In genomic region chr11:66591175-66591574, GRCh38 we compare ENCODE assay signal across 25 cellular contexts. TPM values are rescaled to one million over a fixed set of nuclear protein-coding genes. Genes with fewer than 3 reads are reported as not detected.
DNase-seq lines count a peak whose midpoint lies in the region; ATAC-seq, FAIRE-seq and TF ChIP-seq lines count a peak whose summit lies in the region.
"Had no signal": no experiment of that assay in that cellular context is flagged by ENCODE, and none has a peak within 500 bp of the region (broad histone marks: within the 10 kb centered on the region; RNA-seq: fewer than 3 reads in every experiment).

No MANE protein-coding gene starts in this region.

- DNase-seq in natural killer cell (no peak), HuH-7.5 (ENCODE audit: low spot score) (peak; percentile 86), HepG2 (ENCODE audit: low spot score) (peak; percentile 58), type B pancreatic cell (ENCODE audit: extremely low spot score, unreplicated experiment) (no peak), NCI-H526 (lab: John Stamatoyannopoulos, UW) (no peak)
- DNase-seq in natural killer cell treated with Interleukin-12 subunit alpha and Interleukin-12 subunit beta and Interleukin-15 and Interleukin-18, amount 100 ng/mL, for 72 hours (ENCODE audit: low spot score): no peak
- DNase-seq: 8988T; C1 segment of cervical spinal cord; Calu3; CD8-positive, alpha-beta T cell; DMS153; DND-41; GOT3; HCEC 1CT; NCI-H1092; NCI-H1436; NCI-H2029; NCI-H446 treated with DMSO at 0.1 percent for 48 hours; NCI-H526 treated with DMSO at 0.1 percent for 48 hours; SHP77; T-cell had no signal

- no peaks in the 10 kb centered on the region for H3K36me3 Mint-ChIP-seq in natural killer cell
- no peaks in the 10 kb centered on the region for H3K36me3 Mint-ChIP-seq in natural killer cell treated with Interleukin-12 subunit alpha and Interleukin-12 subunit beta and Interleukin-15 and Interleukin-18, amount 100 ng/mL, for 72 hours
- no peaks in the 10 kb centered on the region for H3K36me3 Mint-ChIP-seq in stimulated activated memory B cell treated with anti-CD40 and anti-IgM and Interleukin-4, amounts not matched to agents 10 μg/mL and 1 μg/mL and 100 μg/mL, for 72 hours
- no peaks in the 10 kb centered on the region for H3K36me3 Mint-ChIP-seq in type B pancreatic cell
- H3K36me3 Mint-ChIP-seq: T-cell had no signal

- H3K27ac Mint-ChIP-seq in natural killer cell (peak overlapping the region; percentile 98 to 100), type B pancreatic cell (no peak overlapping the region)
- H3K27ac Mint-ChIP-seq in natural killer cell treated with Interleukin-12 subunit alpha and Interleukin-12 subunit beta and Interleukin-15 and Interleukin-18, amount 100 ng/mL, for 72 hours: no peak overlapping the region
- H3K27ac Mint-ChIP-seq in stimulated activated memory B cell treated with anti-CD40 and anti-IgM and Interleukin-4, amounts not matched to agents 10 μg/mL and 1 μg/mL and 100 μg/mL, for 72 hours: peak overlapping the region; percentile 97
- H3K27ac Mint-ChIP-seq: CD8-positive, alpha-beta T cell; T-cell had no signal

- no peak for TF ChIP-seq CTCF in natural killer cell (IDR thresholded peaks at IDR 0.05)
- no peak for TF ChIP-seq CTCF in HepG2 (CRISPR knock-in tag; IDR thresholded peaks at IDR 0.05)
- no peak for TF ChIP-seq CTCF in type B pancreatic cell (conservative IDR thresholded peaks at IDR 0.05)

- no peaks in the 10 kb centered on the region for H3K36me3 ChIP-seq in HepG2 (replicated peaks in 1 of 2; ENCODE audit: control insufficient read depth in 1 of 2, insufficient read depth in 2 of 2, low read length in 2 of 2)

- no peak for FAIRE-seq in HepG2 (lab: Jason Lieb, UNC)

- 0% methylated on average over 2 of the region's 2 CpGs for WGBS in HepG2 (ENCODE audit: low lambda C conversion rate)

- no peaks in the 10 kb centered on the region for H3K9me3 Mint-ChIP-seq in natural killer cell
- no peaks in the 10 kb centered on the region for H3K9me3 Mint-ChIP-seq in natural killer cell treated with Interleukin-12 subunit alpha and Interleukin-12 subunit beta and Interleukin-15 and Interleukin-18, amount 100 ng/mL, for 72 hours
- no peaks in the 10 kb centered on the region for H3K9me3 Mint-ChIP-seq in stimulated activated memory B cell treated with anti-CD40 and anti-IgM and Interleukin-4, amounts not matched to agents 10 μg/mL and 1 μg/mL and 100 μg/mL, for 72 hours
- H3K9me3 Mint-ChIP-seq in type B pancreatic cell: peaks cover 4% of the 10 kb centered on the region
- H3K9me3 Mint-ChIP-seq: CD8-positive, alpha-beta T cell; T-cell had no signal

- in situ Hi-C loops in HepG2 (cut with HindIII; ENCODE audit: extremely low pct_ligation_motif_present, low pct_unique_long_range_greater_than_20kb): no loop called here

- TF ChIP-seq RAD21 in HepG2 (CRISPR knock-in tag; IDR thresholded peaks at IDR 0.05): no peak

- POLR2A ChIA-PET in HepG2 (lab: Yijun Ruan, JAX): interaction anchor here (0.6 to 5.1 kb wide), 10 partner anchors 12 to 648 kb away, joined by 3 to 72 read pairs (median 12); partner anchors contain the start of genes RBM14, RBM4 and RBM4B

- H3K9ac ChIP-seq in HepG2 (ENCODE audit: insufficient read depth, low read depth, low read length): 0 out of 2 replicates have a peak overlapping the region, but pooled peaks have one; percentile 85

- 0 out of 4 replicates have a peak, but pooled peaks of 1 of the 2 experiments have one; percentile 24 for TF ChIP-seq POLR2A in HepG2 (IDR thresholded peaks at IDR 0.05; ENCODE audit: insufficient read depth in 1 of 2, low read depth in 2 of 2, low read length in 2 of 2)

- CTCF ChIA-PET in HepG2 (lab: Yijun Ruan, JAX; ENCODE audit: low intra/inter-chr PET ratio, low total read pairs): no interaction called here

- no peak overlapping the region for H2AFZ ChIP-seq in HepG2 (ENCODE audit: low read length)

- H3K4me1 ChIP-seq in HepG2 (ENCODE audit: insufficient read depth, low read length): peaks cover 69% of the 10 kb centered on the region

- BruUV-seq in HepG2 (replicated peaks; lab: Mats Ljungman, UMichigan): TSS peak; percentile 49

- H3K4me1 Mint-ChIP-seq in natural killer cell (peaks cover 31 to 33% of the 10 kb centered on the region in 2 donors), type B pancreatic cell (ENCODE audit: unreplicated experiment) (peaks cover 13% of the 10 kb centered on the region)
- H3K4me1 Mint-ChIP-seq in natural killer cell treated with Interleukin-12 subunit alpha and Interleukin-12 subunit beta and Interleukin-15 and Interleukin-18, amount 100 ng/mL, for 72 hours (ENCODE audit: low read depth in 2 of 2): peaks cover 10 to 29% of the 10 kb centered on the region in 2 donors
- H3K4me1 Mint-ChIP-seq in stimulated activated memory B cell treated with anti-CD40 and anti-IgM and Interleukin-4, amounts not matched to agents 10 μg/mL and 1 μg/mL and 100 μg/mL, for 72 hours: peaks cover 40% of the 10 kb centered on the region

- H3K27ac ChIP-seq in HepG2 (ENCODE audit: extremely low read length, insufficient read depth, low read length): peak overlapping the region; percentile 78
- H3K27ac ChIP-seq: RWPE1 had no signal

- peak overlapping the region in 1 of 3 experiments; percentile 31; a peak in 1 of 6 replicates for H3K4me3 ChIP-seq in HepG2 (replicated peaks in 1 of 3; ENCODE audit: insufficient read depth in 1 of 3, low read depth in 2 of 3, low read length in 3 of 3)

- no peaks in the 10 kb centered on the region for H4K20me1 ChIP-seq in HepG2 (ENCODE audit: insufficient read depth, low read length)

- intact Hi-C loops in natural killer cell (cut with micrococcal nuclease): no loop called here
- intact Hi-C loops in HepG2 (cut with micrococcal nuclease; ENCODE audit: unreplicated experiment): loop anchor here (5.0 kb wide), 1 partner anchor 86 kb away; the partner anchor contains the start of gene RBM4B

- ATAC-seq in natural killer cell: no peak
- ATAC-seq in natural killer cell treated with Interleukin-12 subunit alpha and Interleukin-12 subunit beta and Interleukin-15 and Interleukin-18, amount 100 ng/mL, for 72 hours: no peak
- no peak for ATAC-seq in HepG2
- no peak for ATAC-seq in stimulated activated memory B cell treated with anti-CD40 and anti-IgM and Interleukin-4, amounts not matched to agents 10 μg/mL and 1 μg/mL and 100 μg/mL, for 72 hours
- no peak for ATAC-seq in HG02571 (IDR thresholded peaks at IDR 0.05; ENCODE audit: unreplicated experiment)
- ATAC-seq: CD8-positive, alpha-beta T cell; T-cell had no signal

- H3K9me3 ChIP-seq in HepG2 (ENCODE audit: low read length): no peaks in the 10 kb centered on the region

- H3K4me2 ChIP-seq in HepG2 (ENCODE audit: low read depth, low read length): peak overlapping the region; percentile 100

- peaks cover 12% of the 10 kb centered on the region for H3K79me2 ChIP-seq in HepG2 (ENCODE audit: insufficient read depth, low read length)

- peak overlapping the region; percentile 28 for H3K4me3 Mint-ChIP-seq in natural killer cell
- H3K4me3 Mint-ChIP-seq in natural killer cell treated with Interleukin-12 subunit alpha and Interleukin-12 subunit beta and Interleukin-15 and Interleukin-18, amount 100 ng/mL, for 72 hours: no peak overlapping the region
- no peak overlapping the region for H3K4me3 Mint-ChIP-seq in stimulated activated memory B cell treated with anti-CD40 and anti-IgM and Interleukin-4, amounts not matched to agents 10 μg/mL and 1 μg/mL and 100 μg/mL, for 72 hours
- H3K4me3 Mint-ChIP-seq in type B pancreatic cell: no peak overlapping the region

- H3K27me3 Mint-ChIP-seq in natural killer cell (ENCODE audit: low read depth in 2 of 2) (no peaks in the 10 kb centered on the region), type B pancreatic cell (no peaks in the 10 kb centered on the region)
- no peaks in the 10 kb centered on the region for H3K27me3 Mint-ChIP-seq in natural killer cell treated with Interleukin-12 subunit alpha and Interleukin-12 subunit beta and Interleukin-15 and Interleukin-18, amount 100 ng/mL, for 72 hours
- H3K27me3 Mint-ChIP-seq in stimulated activated memory B cell treated with anti-CD40 and anti-IgM and Interleukin-4, amounts not matched to agents 10 μg/mL and 1 μg/mL and 100 μg/mL, for 72 hours: no peaks in the 10 kb centered on the region
- H3K27me3 Mint-ChIP-seq: T-cell had no signal

- TF ChIP-seq EP300 in HepG2 (IDR thresholded peaks at IDR 0.05; ENCODE audit: low read depth in 2 of 2, low read length in 2 of 2) (peak in 1 of 2 experiments; percentile 45; a peak in 1 of 4 replicates), HepG2 (CRISPR knock-in tag; IDR thresholded peaks at IDR 0.05; ENCODE audit: borderline replicate concordance) (no peak)

- no peaks in the 10 kb centered on the region; a peak in 1 of 5 replicates for H3K27me3 ChIP-seq in HepG2 (ENCODE audit: control insufficient read depth in 1 of 2, insufficient read depth in 2 of 2, low read length in 2 of 2)

RNA-seq across cellular contexts. Expression of gene CCDC87, which starts 1.7 kb away (rescaled TPM):
- total RNA-seq in natural killer cell (under 1 TPM; 0.40 to 0.68 (median 0.49) TPM), HepG2 (2016; rRNA removed; fragmentation: Illumina TruSeq; extraction: Trizol) (0.17 and 0.42 TPM in 2 replicates), type B pancreatic cell (ENCODE audit: low replicate concordance) (0.94 and 1.1 TPM in 2 replicates)
- total RNA-seq in natural killer cell treated with Interleukin-12 subunit alpha and Interleukin-12 subunit beta and Interleukin-15 and Interleukin-18, amount 100 ng/mL, for 72 hours: not detected
- total RNA-seq in HepG2 (2016; cell fraction: cytosol; rRNA removed; fragmentation: Illumina TruSeq; extraction: Trizol; ENCODE audit: low read depth): 0.10 and 0.18 TPM in 2 replicates
- 0.27 and 0.41 TPM in 2 replicates for total RNA-seq in HepG2 (2016; cell fraction: insoluble cytoplasmic fraction; rRNA removed; fragmentation: Illumina TruSeq; extraction: Trizol)
- total RNA-seq in HepG2 (2016; cell fraction: membrane; rRNA removed; fragmentation: Illumina TruSeq; extraction: Trizol): 0.46 and 0.48 TPM in 2 replicates
- 0.66 and 0.78 TPM in 2 replicates for total RNA-seq in HepG2 (2016; cell fraction: nucleus; rRNA removed; fragmentation: Illumina TruSeq; extraction: Trizol)
- 0.05 and 0.09 TPM in 2 replicates for polyA plus RNA-seq in HepG2 (2011; rRNA removed)
- 0.04 and 0.05 TPM in 2 replicates for polyA plus RNA-seq in HepG2 (2011; cell fraction: cytosol; rRNA removed)
- polyA plus RNA-seq in HepG2 (2011; cell fraction: nucleus; rRNA removed): 0.17 and 0.29 TPM in 2 replicates
- 0.20 and 0.21 TPM in 2 replicates for polyA plus RNA-seq in HepG2 (2012)
- not detected in 2 replicates for polyA plus RNA-seq in HepG2 (2016; cell fraction: cytosol; fragmentation: Illumina TruSeq; extraction: Trizol; ENCODE audit: low read depth)
- 0.15 and 0.29 TPM in 2 replicates for polyA plus RNA-seq in HepG2 (2016; cell fraction: insoluble cytoplasmic fraction; fragmentation: Illumina TruSeq; extraction: Trizol; ENCODE audit: low read depth)
- 0.06 and 0.10 TPM in 2 replicates for polyA plus RNA-seq in HepG2 (2016; cell fraction: membrane; fragmentation: Illumina TruSeq; extraction: Trizol; ENCODE audit: low read depth)
- 0.15 TPM in 1 of 2 replicates, not detected in the other for polyA plus RNA-seq in HepG2 (2016; cell fraction: nucleus; fragmentation: Illumina TruSeq; extraction: Trizol; ENCODE audit: insufficient read depth, low read depth)
- 0.22 and 0.23 TPM in 2 replicates for polyA minus RNA-seq in HepG2 (2011; rRNA and poly(A)+ RNA removed; ENCODE audit: low replicate concordance)
- not detected in 2 replicates for polyA minus RNA-seq in HepG2 (2011; cell fraction: cytosol; rRNA and poly(A)+ RNA removed)
- polyA minus RNA-seq in HepG2 (2011; cell fraction: nucleus; rRNA and poly(A)+ RNA removed): 0.37 and 0.64 TPM in 2 replicates

RNA-seq across cellular contexts. Expression of gene CCS, which starts 1.8 kb away (rescaled TPM):
- 10 to 100 TPM; 27.1 to 35.6 (median 32.4) TPM for total RNA-seq in natural killer cell
- 10 to 100 TPM; 29.0 to 31.0 TPM for total RNA-seq in natural killer cell treated with Interleukin-12 subunit alpha and Interleukin-12 subunit beta and Interleukin-15 and Interleukin-18, amount 100 ng/mL, for 72 hours
- total RNA-seq in HepG2 (2016; rRNA removed; fragmentation: Illumina TruSeq; extraction: Trizol): 34.2 and 44.6 TPM in 2 replicates
- total RNA-seq in HepG2 (2016; cell fraction: cytosol; rRNA removed; fragmentation: Illumina TruSeq; extraction: Trizol; ENCODE audit: low read depth): 77.8 and 78.2 TPM in 2 replicates
- 30.0 and 48.1 TPM in 2 replicates for total RNA-seq in HepG2 (2016; cell fraction: insoluble cytoplasmic fraction; rRNA removed; fragmentation: Illumina TruSeq; extraction: Trizol)
- 36.9 and 40.8 TPM in 2 replicates for total RNA-seq in HepG2 (2016; cell fraction: membrane; rRNA removed; fragmentation: Illumina TruSeq; extraction: Trizol)
- total RNA-seq in HepG2 (2016; cell fraction: nucleus; rRNA removed; fragmentation: Illumina TruSeq; extraction: Trizol): 27.8 and 35.6 TPM in 2 replicates
- 25.4 and 34.7 TPM in 2 replicates for polyA plus RNA-seq in HepG2 (2011; rRNA removed)
- 23.5 and 37.2 TPM in 2 replicates for polyA plus RNA-seq in HepG2 (2011; cell fraction: cytosol; rRNA removed)
- polyA plus RNA-seq in HepG2 (2011; cell fraction: nucleus; rRNA removed): 127 and 131 TPM in 2 replicates
- 31.4 and 37.9 TPM in 2 replicates for polyA plus RNA-seq in HepG2 (2012)
- 6.4 and 6.8 TPM in 2 replicates for polyA plus RNA-seq in HepG2 (2016; cell fraction: cytosol; fragmentation: Illumina TruSeq; extraction: Trizol; ENCODE audit: low read depth)
- 36.6 and 42.6 TPM in 2 replicates for polyA plus RNA-seq in HepG2 (2016; cell fraction: insoluble cytoplasmic fraction; fragmentation: Illumina TruSeq; extraction: Trizol; ENCODE audit: low read depth)
- 6.0 and 8.2 TPM in 2 replicates for polyA plus RNA-seq in HepG2 (2016; cell fraction: membrane; fragmentation: Illumina TruSeq; extraction: Trizol; ENCODE audit: low read depth)
- polyA plus RNA-seq in HepG2 (2016; cell fraction: nucleus; fragmentation: Illumina TruSeq; extraction: Trizol; ENCODE audit: insufficient read depth, low read depth): 64.5 and 64.9 TPM in 2 replicates
- 31.8 and 31.9 TPM in 2 replicates for polyA minus RNA-seq in HepG2 (2011; rRNA and poly(A)+ RNA removed; ENCODE audit: low replicate concordance)
- 18.1 and 21.5 TPM in 2 replicates for polyA minus RNA-seq in HepG2 (2011; cell fraction: cytosol; rRNA and poly(A)+ RNA removed)
- 21.1 and 29.0 TPM in 2 replicates for polyA minus RNA-seq in HepG2 (2011; cell fraction: nucleus; rRNA and poly(A)+ RNA removed)
- total RNA-seq in type B pancreatic cell (ENCODE audit: low replicate concordance): 40.9 and 58.0 TPM in 2 replicates

RNA-seq across cellular contexts. Expression of gene CTSF, which starts 22.8 kb away (rescaled TPM):
- 10 to 100 TPM; 17.1 to 27.0 (median 24.8) TPM for total RNA-seq in natural killer cell
- total RNA-seq in natural killer cell treated with Interleukin-12 subunit alpha and Interleukin-12 subunit beta and Interleukin-15 and Interleukin-18, amount 100 ng/mL, for 72 hours: 1 to 10 TPM; 2.7 to 3.8 TPM
- not detected in 2 replicates for total RNA-seq in HepG2 (2016; rRNA removed; fragmentation: Illumina TruSeq; extraction: Trizol)
- not detected in 2 replicates for total RNA-seq in HepG2 (2016; cell fraction: cytosol; rRNA removed; fragmentation: Illumina TruSeq; extraction: Trizol; ENCODE audit: low read depth)
- not detected in 2 replicates for total RNA-seq in HepG2 (2016; cell fraction: insoluble cytoplasmic fraction; rRNA removed; fragmentation: Illumina TruSeq; extraction: Trizol)
- total RNA-seq in HepG2 (2016; cell fraction: membrane; rRNA removed; fragmentation: Illumina TruSeq; extraction: Trizol): not detected in 2 replicates
- not detected in 2 replicates for total RNA-seq in HepG2 (2016; cell fraction: nucleus; rRNA removed; fragmentation: Illumina TruSeq; extraction: Trizol)
- 0.17 TPM in 1 of 2 replicates, not detected in the other for polyA plus RNA-seq in HepG2 (2011; rRNA removed)
- polyA plus RNA-seq in HepG2 (2011; cell fraction: cytosol; rRNA removed): 0.08 TPM in 1 of 2 replicates, not detected in the other
- polyA plus RNA-seq in HepG2 (2011; cell fraction: nucleus; rRNA removed): 0.24 TPM in 1 of 2 replicates, not detected in the other
- not detected in 2 replicates for polyA plus RNA-seq in HepG2 (2012)
- polyA plus RNA-seq in HepG2 (2016; cell fraction: cytosol; fragmentation: Illumina TruSeq; extraction: Trizol; ENCODE audit: low read depth): not detected in 2 replicates
- not detected in 2 replicates for polyA plus RNA-seq in HepG2 (2016; cell fraction: insoluble cytoplasmic fraction; fragmentation: Illumina TruSeq; extraction: Trizol; ENCODE audit: low read depth)
- not detected in 2 replicates for polyA plus RNA-seq in HepG2 (2016; cell fraction: membrane; fragmentation: Illumina TruSeq; extraction: Trizol; ENCODE audit: low read depth)
- not detected in 2 replicates for polyA plus RNA-seq in HepG2 (2016; cell fraction: nucleus; fragmentation: Illumina TruSeq; extraction: Trizol; ENCODE audit: insufficient read depth, low read depth)
- polyA minus RNA-seq in HepG2 (2011; rRNA and poly(A)+ RNA removed; ENCODE audit: low replicate concordance): 6.7 TPM in 1 of 2 replicates, not detected in the other
- not detected in 2 replicates for polyA minus RNA-seq in HepG2 (2011; cell fraction: cytosol; rRNA and poly(A)+ RNA removed)
- polyA minus RNA-seq in HepG2 (2011; cell fraction: nucleus; rRNA and poly(A)+ RNA removed): not detected in 2 replicates
- 10.1 TPM in 1 of 2 replicates, not detected in the other for total RNA-seq in type B pancreatic cell (ENCODE audit: low replicate concordance)

RNA-seq across cellular contexts. Expression of gene RBM14, which starts 25.3 kb away (rescaled TPM):
- total RNA-seq in natural killer cell (100 to 1,000 TPM; 289 to 325 (median 307) TPM), HepG2 (2016; rRNA removed; fragmentation: Illumina TruSeq; extraction: Trizol) (41.7 and 44.1 TPM in 2 replicates), type B pancreatic cell (ENCODE audit: low replicate concordance) (106 and 128 TPM in 2 replicates)
- 100 to 1,000 TPM; 122 to 201 TPM for total RNA-seq in natural killer cell treated with Interleukin-12 subunit alpha and Interleukin-12 subunit beta and Interleukin-15 and Interleukin-18, amount 100 ng/mL, for 72 hours
- 3.6 and 5.1 TPM in 2 replicates for total RNA-seq in HepG2 (2016; cell fraction: cytosol; rRNA removed; fragmentation: Illumina TruSeq; extraction: Trizol; ENCODE audit: low read depth)
- total RNA-seq in HepG2 (2016; cell fraction: insoluble cytoplasmic fraction; rRNA removed; fragmentation: Illumina TruSeq; extraction: Trizol): 41.2 and 46.1 TPM in 2 replicates
- 17.8 and 17.9 TPM in 2 replicates for total RNA-seq in HepG2 (2016; cell fraction: membrane; rRNA removed; fragmentation: Illumina TruSeq; extraction: Trizol)
- 58.5 and 66.2 TPM in 2 replicates for total RNA-seq in HepG2 (2016; cell fraction: nucleus; rRNA removed; fragmentation: Illumina TruSeq; extraction: Trizol)
- polyA plus RNA-seq in HepG2 (2011; rRNA removed): 12.7 and 14.6 TPM in 2 replicates
- polyA plus RNA-seq in HepG2 (2011; cell fraction: cytosol; rRNA removed): 10.6 and 13.1 TPM in 2 replicates
- 44.2 and 47.6 TPM in 2 replicates for polyA plus RNA-seq in HepG2 (2011; cell fraction: nucleus; rRNA removed)
- 18.2 and 26.9 TPM in 2 replicates for polyA plus RNA-seq in HepG2 (2012)
- 4.8 and 5.7 TPM in 2 replicates for polyA plus RNA-seq in HepG2 (2016; cell fraction: cytosol; fragmentation: Illumina TruSeq; extraction: Trizol; ENCODE audit: low read depth)
- 50.7 and 56.3 TPM in 2 replicates for polyA plus RNA-seq in HepG2 (2016; cell fraction: insoluble cytoplasmic fraction; fragmentation: Illumina TruSeq; extraction: Trizol; ENCODE audit: low read depth)
- polyA plus RNA-seq in HepG2 (2016; cell fraction: membrane; fragmentation: Illumina TruSeq; extraction: Trizol; ENCODE audit: low read depth): 15.9 and 16.6 TPM in 2 replicates
- polyA plus RNA-seq in HepG2 (2016; cell fraction: nucleus; fragmentation: Illumina TruSeq; extraction: Trizol; ENCODE audit: insufficient read depth, low read depth): 64.3 and 68.1 TPM in 2 replicates
- polyA minus RNA-seq in HepG2 (2011; rRNA and poly(A)+ RNA removed; ENCODE audit: low replicate concordance): 59.6 and 85.3 TPM in 2 replicates
- 14.9 and 22.7 TPM in 2 replicates for polyA minus RNA-seq in HepG2 (2011; cell fraction: cytosol; rRNA and poly(A)+ RNA removed)
- polyA minus RNA-seq in HepG2 (2011; cell fraction: nucleus; rRNA and poly(A)+ RNA removed): 52.8 and 54.8 TPM in 2 replicates

RNA-seq across cellular contexts. Expression of gene ACTN3, which starts 44.5 kb away (rescaled TPM):
- total RNA-seq in natural killer cell: under 1 TPM; 0.33 to 1.00 (median 0.50) TPM
- under 1 TPM; 0.12 to 0.73 TPM for total RNA-seq in natural killer cell treated with Interleukin-12 subunit alpha and Interleukin-12 subunit beta and Interleukin-15 and Interleukin-18, amount 100 ng/mL, for 72 hours
- 0.04 TPM in 1 of 2 replicates, not detected in the other for total RNA-seq in HepG2 (2016; rRNA removed; fragmentation: Illumina TruSeq; extraction: Trizol)
- total RNA-seq in HepG2 (2016; cell fraction: cytosol; rRNA removed; fragmentation: Illumina TruSeq; extraction: Trizol; ENCODE audit: low read depth): not detected in 2 replicates
- not detected in 2 replicates for total RNA-seq in HepG2 (2016; cell fraction: insoluble cytoplasmic fraction; rRNA removed; fragmentation: Illumina TruSeq; extraction: Trizol)
- total RNA-seq in HepG2 (2016; cell fraction: membrane; rRNA removed; fragmentation: Illumina TruSeq; extraction: Trizol): not detected in 2 replicates
- total RNA-seq in HepG2 (2016; cell fraction: nucleus; rRNA removed; fragmentation: Illumina TruSeq; extraction: Trizol): not detected in 2 replicates
- polyA plus RNA-seq in HepG2 (2011; rRNA removed): 0.07 and 0.09 TPM in 2 replicates
- 0.01 and 0.03 TPM in 2 replicates for polyA plus RNA-seq in HepG2 (2011; cell fraction: cytosol; rRNA removed)
- polyA plus RNA-seq in HepG2 (2011; cell fraction: nucleus; rRNA removed): 0.85 and 1.2 TPM in 2 replicates
- 0.07 and 0.21 TPM in 2 replicates for polyA plus RNA-seq in HepG2 (2012)
- polyA plus RNA-seq in HepG2 (2016; cell fraction: cytosol; fragmentation: Illumina TruSeq; extraction: Trizol; ENCODE audit: low read depth): not detected in 2 replicates
- not detected in 2 replicates for polyA plus RNA-seq in HepG2 (2016; cell fraction: insoluble cytoplasmic fraction; fragmentation: Illumina TruSeq; extraction: Trizol; ENCODE audit: low read depth)
- polyA plus RNA-seq in HepG2 (2016; cell fraction: membrane; fragmentation: Illumina TruSeq; extraction: Trizol; ENCODE audit: low read depth): not detected in 2 replicates
- polyA plus RNA-seq in HepG2 (2016; cell fraction: nucleus; fragmentation: Illumina TruSeq; extraction: Trizol; ENCODE audit: insufficient read depth, low read depth): 0.15 and 0.25 TPM in 2 replicates
- not detected in 2 replicates for polyA minus RNA-seq in HepG2 (2011; rRNA and poly(A)+ RNA removed; ENCODE audit: low replicate concordance)
- not detected in 2 replicates for polyA minus RNA-seq in HepG2 (2011; cell fraction: cytosol; rRNA and poly(A)+ RNA removed)
- polyA minus RNA-seq in HepG2 (2011; cell fraction: nucleus; rRNA and poly(A)+ RNA removed): 0.25 TPM in 1 of 2 replicates, not detected in the other
- 0.57 and 2.6 TPM in 2 replicates for total RNA-seq in type B pancreatic cell (ENCODE audit: low replicate concordance)
- total RNA-seq: Calu3, SK-MEL-5 had no signal

Comparison
In these comparisons a context has a peak if more than half of its experiments do, and no peak if none do; other contexts are left out.
1. H3K27ac Mint-ChIP-seq: peak in natural killer cell (2 of 2) and stimulated activated memory B cell treated with anti-CD40 and anti-IgM and Interleukin-4, amounts not matched to agents 10 μg/mL and 1 μg/mL and 100 μg/mL, for 72 hours (single experiment); none in natural killer cell treated with Interleukin-12 subunit alpha and Interleukin-12 subunit beta and Interleukin-15 and Interleukin-18, amount 100 ng/mL, for 72 hours (0 of 2) and type B pancreatic cell (single experiment).
2. DNase-seq: peak in HuH-7.5 (single experiment) and HepG2 (single experiment); none in natural killer cell (single experiment), natural killer cell treated with Interleukin-12 subunit alpha and Interleukin-12 subunit beta and Interleukin-15 and Interleukin-18, amount 100 ng/mL, for 72 hours (single experiment), type B pancreatic cell (single experiment) and NCI-H526 (0 of 2).